ENCODE assay signal across 25 cellular contexts in genomic region chr21:32155226-32155625, GRCh38.
"Had no signal": no experiment of that assay in that cellular context is flagged by ENCODE, and none has a peak within 500 bp of the region (broad histone marks: within the 10 kb centered on the region; RNA-seq: fewer than 3 reads in every experiment).

No MANE protein-coding gene starts in this region.

- FAIRE-seq: HTR-8/SVneo, K562 had no signal

- H3K4me1 Mint-ChIP-seq: IgD-negative memory B cell had no signal

- H3K9me3 Mint-ChIP-seq: IgD-negative memory B cell had no signal

- H3K27ac ChIP-seq: HL-60, KMS-11, SJCRH30, SK-N-MC had no signal

- H3K4me3 ChIP-seq: K562, SJCRH30, SK-N-MC had no signal

- H3K9ac ChIP-seq: KMS-11 had no signal

- H3K27ac Mint-ChIP-seq: IgD-negative memory B cell had no signal

- H3K4me3 Mint-ChIP-seq: IgD-negative memory B cell had no signal

- H3K9me3 ChIP-seq: SJCRH30 had no signal

- ATAC-seq: K562, Panc1, PC-3, Right ventricle myocardium inferior had no signal

- H3K36me3 ChIP-seq: SJCRH30 had no signal

- H3K4me1 ChIP-seq: SJCRH30 had no signal

- H3K4me2 ChIP-seq: KMS-11 had no signal

- DNase-seq: Kasumi-1; MV-4-11; NCI-H1048; NCI-H1105; NCI-H1436 treated with DMSO at 0.1 percent for 48 hours; NCI-H1694; NCI-H187 treated with DMSO at 0.1 percent for 48 hours; NCI-H2029 treated with DMSO at 0.1 percent for 48 hours; NCI-H2227 treated with DMSO at 0.1 percent for 48 hours; NCI-H524; NCI-H526 treated with DMSO at 0.1 percent for 48 hours; NCI-H774; NK-92 treated with Interleukin-12 subunit alpha and Interleukin-12 subunit beta, amount 100 ng/mL, for 24 hours; PC-3; SHP77 treated with DMSO at 0.1 percent for 48 hours; SJCRH30; T-helper 1 cell had no signal

- H3K27me3 ChIP-seq: SJCRH30 had no signal
